ENCODE assay signal across 18 cellular contexts in the genomic region with DNA sequence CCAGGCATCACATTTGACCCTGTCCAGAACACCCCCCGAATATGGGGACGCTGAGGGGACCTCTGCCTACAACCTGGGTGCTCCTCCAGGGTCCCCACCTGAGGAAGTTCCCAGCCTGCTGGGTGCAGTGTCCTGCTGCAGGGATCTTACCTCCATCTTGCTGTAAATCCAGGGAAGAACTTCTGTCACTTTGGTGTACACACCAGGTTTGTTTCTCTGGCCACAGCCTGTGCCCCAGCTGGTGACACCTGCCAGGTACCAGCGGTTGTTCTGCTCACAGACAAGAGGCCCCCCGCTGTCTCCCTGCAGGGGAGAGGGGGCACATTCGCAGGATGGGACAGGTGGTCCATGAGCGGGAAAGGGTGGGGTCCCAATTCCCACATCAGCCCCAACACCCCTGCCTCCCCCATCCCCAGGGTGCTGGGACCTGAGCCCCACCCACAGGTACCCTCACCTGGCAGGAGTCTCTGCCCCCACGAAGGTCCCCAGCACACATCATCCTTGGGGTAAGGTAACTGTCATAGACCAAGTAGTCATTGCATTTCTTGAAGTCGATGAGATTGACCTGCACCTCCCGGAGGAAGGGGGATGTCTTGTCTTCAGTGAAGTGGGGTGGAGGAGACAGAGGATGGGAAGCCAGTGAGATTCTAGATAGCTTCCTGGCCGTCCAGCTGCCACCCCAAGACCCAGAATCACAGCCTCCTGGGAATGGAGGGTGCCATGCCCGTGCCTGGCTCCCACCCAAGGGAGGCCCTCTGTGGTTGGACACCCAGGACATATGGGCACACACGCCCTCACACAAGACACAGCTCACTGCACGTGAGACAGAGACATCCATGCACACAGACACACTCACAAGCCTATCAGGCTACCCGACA. TPM values are rescaled to one million over a fixed set of nuclear protein-coding genes. Genes with fewer than 3 reads are reported as not detected.
"Had no signal": no experiment of that assay in that cellular context is flagged by ENCODE, and none has a peak within 500 bp of the region (broad histone marks: within the 10 kb centered on the region; RNA-seq: fewer than 3 reads in every experiment).

No MANE protein-coding gene starts in this region.

- H3K27me3 Mint-ChIP-seq: activated CD4-positive, alpha-beta memory T cell treated with anti-CD3 and anti-CD28 coated beads, Interleukin-2, amount 10 ng/mL, durations not matched to agents 7 days and 5 days; activated CD4-positive, alpha-beta T cell treated with anti-CD3 and anti-CD28 coated beads for 36 hours; activated naive CD8-positive, alpha-beta T cell; central memory CD8-positive, alpha-beta T cell; effector memory CD8-positive, alpha-beta T cell had no signal

- H3K36me3 Mint-ChIP-seq: brain; naive thymus-derived CD4-positive, alpha-beta T cell; type B pancreatic cell had no signal

- H3K4me3 Mint-ChIP-seq: activated CD4-positive, alpha-beta memory T cell treated with anti-CD3 and anti-CD28 coated beads, Interleukin-2, amount 10 ng/mL, durations not matched to agents 7 days and 5 days; activated CD4-positive, alpha-beta T cell treated with anti-CD3 and anti-CD28 coated beads for 36 hours; activated naive CD8-positive, alpha-beta T cell; brain; central memory CD8-positive, alpha-beta T cell; effector memory CD8-positive, alpha-beta T cell; naive thymus-derived CD4-positive, alpha-beta T cell; type B pancreatic cell had no signal

- ATAC-seq: activated CD4-positive, alpha-beta T cell treated with anti-CD3 and anti-CD28 coated beads for 36 hours; naive thymus-derived CD4-positive, alpha-beta T cell; psoas muscle had no signal

- H3K4me3 ChIP-seq: psoas muscle, right lobe of liver had no signal

- H3K27ac ChIP-seq: psoas muscle, right lobe of liver, WERI-Rb-1 had no signal

- DNase-seq: activated CD4-positive, alpha-beta memory T cell treated with anti-CD3 and anti-CD28 coated beads, Interleukin-2, amount 10 ng/mL, durations not matched to agents 7 days and 5 days; activated CD4-positive, alpha-beta T cell treated with anti-CD3 and anti-CD28 coated beads for 36 hours; amygdala; effector memory CD8-positive, alpha-beta T cell; kidney glomerular epithelial cell; naive thymus-derived CD4-positive, alpha-beta T cell; nucleus accumbens; stimulated activated CD4-positive, alpha-beta T cell treated with anti-CD3 and anti-CD28 coated beads, Interleukin-12 subunit alpha, Interleukin-12 subunit beta, amount 100 ng/mL, for 4 hours; stimulated activated naive CD4-positive, alpha-beta T cell; T1000; WERI-Rb-1 had no signal

- H3K9me3 Mint-ChIP-seq: activated CD4-positive, alpha-beta memory T cell treated with anti-CD3 and anti-CD28 coated beads, Interleukin-2, amount 10 ng/mL, durations not matched to agents 7 days and 5 days; activated T-helper 2 cell treated with anti-CD3 and anti-CD28 coated beads, Interferon-gamma antibody, Interleukin-2, Interleukin-4, amounts not matched to agents 10 μg/mL and 5 μg/mL and 100 μg/mL, durations not matched to agents 14 hours and 24 hours and 36 hours; central memory CD8-positive, alpha-beta T cell; effector memory CD8-positive, alpha-beta T cell; naive thymus-derived CD4-positive, alpha-beta T cell; type B pancreatic cell had no signal

- H3K27ac Mint-ChIP-seq: activated CD4-positive, alpha-beta memory T cell treated with anti-CD3 and anti-CD28 coated beads, Interleukin-2, amount 10 ng/mL, durations not matched to agents 7 days and 5 days; activated CD4-positive, alpha-beta T cell treated with anti-CD3 and anti-CD28 coated beads for 36 hours; activated naive CD8-positive, alpha-beta T cell; activated T-helper 2 cell treated with anti-CD3 and anti-CD28 coated beads, Interferon-gamma antibody, Interleukin-2, Interleukin-4, amounts not matched to agents 10 μg/mL and 5 μg/mL and 100 μg/mL, durations not matched to agents 14 hours and 24 hours and 36 hours; brain; effector memory CD8-positive, alpha-beta T cell; naive thymus-derived CD4-positive, alpha-beta T cell; type B pancreatic cell had no signal

RNA-seq across cellular contexts. Expression of gene TMPRSS13, which starts 25.5 kb away (rescaled TPM):
- total RNA-seq: psoas muscle had no signal
- polyA plus RNA-seq: psoas muscle had no signal

RNA-seq across cellular contexts. Expression of gene FXYD6, which starts 27.3 kb away (rescaled TPM):
- total RNA-seq: activated CD4-positive, alpha-beta memory T cell treated with anti-CD3 and anti-CD28 coated beads, Interleukin-2, amount 10 ng/mL, durations not matched to agents 7 days and 5 days had no signal
- polyA plus RNA-seq: naive thymus-derived CD4-positive, alpha-beta T cell had no signal
